4 cellular contexts compared by ENCODE assay signal in genomic region chr3:176512037-176512436, GRCh38.
"Had no signal": no experiment of that assay in that cellular context is flagged by ENCODE, and none has a peak within 500 bp of the region (broad histone marks: within the 10 kb centered on the region; RNA-seq: fewer than 3 reads in every experiment).

No MANE protein-coding gene starts in this region.

- H3K4me1 Mint-ChIP-seq: IgD-negative memory B cell had no signal

- H3K27ac Mint-ChIP-seq: IgD-negative memory B cell had no signal

- H3K4me3 ChIP-seq: K562 had no signal

- DNase-seq: IMR-90 had no signal

- H3K27me3 Mint-ChIP-seq: IgD-negative memory B cell had no signal

- H3K4me3 Mint-ChIP-seq: IgD-negative memory B cell had no signal

- H3K27ac ChIP-seq: HL-60 had no signal
